8 cellular contexts compared by ENCODE assay signal in genomic region chr2:32008811-32009478, GRCh38. TPM values are rescaled to one million over a fixed set of nuclear protein-coding genes. Genes with fewer than 3 reads are reported as not detected.
A peak's percentile ranks its signal among the peaks of the same experiment; 100 is the strongest.
DNase-seq lines count a peak whose midpoint lies in the region; ATAC-seq and TF ChIP-seq lines count a peak whose summit lies in the region.

No MANE protein-coding gene starts in this region.

- no peaks in the 10 kb centered on the region for H3K36me3 ChIP-seq in GM23338 (ENCODE audit: insufficient read depth)
- H3K36me3 ChIP-seq in esophagus (ENCODE audit: control insufficient read depth in 2 of 2, insufficient read depth in 2 of 2, low read length in 1 of 2), result no peaks in the 10 kb centered on the region
- H3K36me3 ChIP-seq in neutrophil, result no peaks in the 10 kb centered on the region

- H3K27ac Mint-ChIP-seq in GM23338, result no peak overlapping the region
- peak overlapping the region; percentile 86 for H3K27ac Mint-ChIP-seq in T-helper 17 cell

- H3K4me3 Mint-ChIP-seq in GM23338, result peak overlapping the region; percentile 94
- H3K4me3 Mint-ChIP-seq in T-helper 17 cell, result peak overlapping the region; percentile 95

- H3K9me3 Mint-ChIP-seq in GM23338, result no peaks in the 10 kb centered on the region

- no peaks in the 10 kb centered on the region for H3K9me2 ChIP-seq in GM23338 (ENCODE audit: insufficient read depth)

- H3K36me3 Mint-ChIP-seq in GM23338 (ENCODE audit: low read depth), result peaks cover 10% of the 10 kb centered on the region
- peaks cover 2% of the 10 kb centered on the region for H3K36me3 Mint-ChIP-seq in T-helper 17 cell (ENCODE audit: low read depth)

- peak overlapping the region; percentile 93 for H3K4me3 ChIP-seq in GM23338
- H3K4me3 ChIP-seq in esophagus (ENCODE audit: low read depth in 1 of 2, low read length in 2 of 2), result peak overlapping the region; percentile 85 to 87
- H3K4me3 ChIP-seq in neutrophil (ENCODE audit: low read depth in 1 of 2, low read length in 1 of 2), result peak overlapping the region; percentile 86 to 95

- H3F3A ChIP-seq in GM23338 (replicated peaks; ENCODE audit: low read depth), result no peaks in the 10 kb centered on the region

- peaks cover 31% of the 10 kb centered on the region for H4K20me1 ChIP-seq in GM23338 (replicated peaks; ENCODE audit: insufficient read depth)

- peaks cover 56% of the 10 kb centered on the region for H3K79me2 ChIP-seq in GM23338 (replicated peaks; ENCODE audit: insufficient read depth)

- TF ChIP-seq CTCF in C4-2B (conservative IDR thresholded peaks at IDR 0.05) (no peak), GM23338 (conservative IDR thresholded peaks at IDR 0.05; ENCODE audit: low read depth in 2 of 2) (no peak), neutrophil (IDR thresholded peaks at IDR 0.05) (no peak)

- H3K27me3 Mint-ChIP-seq in GM23338 (ENCODE audit: insufficient read depth, low read depth, poor library complexity) (peaks cover 4% of the 10 kb centered on the region), T-helper 17 cell (no peaks in the 10 kb centered on the region)

- H3K4me1 Mint-ChIP-seq in GM23338 (peaks cover 39% of the 10 kb centered on the region), T-helper 17 cell (peaks cover 48% of the 10 kb centered on the region)

- H3K27ac ChIP-seq in C4-2B (peak overlapping the region; percentile 91), GM23338 (ENCODE audit: low read depth) (no peak overlapping the region), esophagus (ENCODE audit: low read depth in 2 of 2, low read length in 1 of 2) (peak overlapping the region; percentile 71 to 93), neutrophil (peak overlapping the region; percentile 99)

- no peaks in the 10 kb centered on the region for H3K27me3 ChIP-seq in GM23338 (ENCODE audit: insufficient read depth)
- no peaks in the 10 kb centered on the region for H3K27me3 ChIP-seq in esophagus (ENCODE audit: control insufficient read depth in 1 of 2, insufficient read depth in 2 of 2, low read length in 2 of 2)
- H3K27me3 ChIP-seq in neutrophil, result no peaks in the 10 kb centered on the region

- ATAC-seq in GM23338 (no peak), T-helper 17 cell (no peak), HG03025 (IDR thresholded peaks at IDR 0.05; ENCODE audit: low FRiP score, unreplicated experiment) (no peak), GM19035 (IDR thresholded peaks at IDR 0.05; ENCODE audit: unreplicated experiment) (no peak)

- H3K4me2 ChIP-seq in GM23338, result peak overlapping the region; percentile 78

- H3K9me3 ChIP-seq in T-helper 17 cell (ENCODE audit: control insufficient read depth, low read length, poor library complexity, severe bottlenecking) (no peaks in the 10 kb centered on the region), esophagus (ENCODE audit: control insufficient read depth in 2 of 2, insufficient read depth in 1 of 2, low read depth in 1 of 2, low read length in 1 of 2) (no peaks in the 10 kb centered on the region), neutrophil (no peaks in the 10 kb centered on the region)

- DNase-seq in GM23338 (ENCODE audit: low spot score), result peak; percentile 19
- peak in 1 of 3 donors; percentile 10 for DNase-seq in T-helper 17 cell
- no peak for DNase-seq in AML-193 (lab: John Stamatoyannopoulos, UW)

- H3K4me1 ChIP-seq in GM23338 (ENCODE audit: insufficient read depth) (peaks cover 10% of the 10 kb centered on the region), esophagus (ENCODE audit: control insufficient read depth in 2 of 2, insufficient read depth in 2 of 2, low read length in 1 of 2) (no peaks in the 10 kb centered on the region), neutrophil (ENCODE audit: control insufficient read depth in 1 of 2, insufficient read depth in 1 of 2, low read depth in 1 of 2, low read length in 1 of 2) (peaks cover 62 to 64% of the 10 kb centered on the region in 2 experiments)

- WGBS in esophagus, 2 donors, result 0 to 1% methylated on average over 9 of the region's 9 CpGs

- no peak overlapping the region for H2AFZ ChIP-seq in GM23338

TF ChIP-seq in GM23338, 12 proteins besides CTCF, POLR2A, EP300 and RAD21:
- no peak for TF ChIP-seq EZH2phosphoT487 (IDR thresholded peaks at IDR 0.05; ENCODE audit: unreplicated experiment)
- no peak for TF ChIP-seq STAT1 (IDR thresholded peaks at IDR 0.05; ENCODE audit: unreplicated experiment)

RNA-seq across cellular contexts. Expression of gene MEMO1, which starts 1.9 kb away (rescaled TPM):
- total RNA-seq in GM23338 (2014; rRNA removed; shearing (Covaris generic)), result 37.3 and 39.1 TPM in 2 replicates
- polyA plus RNA-seq in GM23338 (2016; fragmentation: Nextera tagmentation; extraction: Ambion mirVana), result 67.0 and 72.4 TPM in 2 replicates
- 10 to 100 TPM; 41.7 to 47.5 TPM for total RNA-seq in T-helper 17 cell
- polyA plus RNA-seq in esophagus, result 10 to 100 TPM; 50.5 to 73.8 TPM

RNA-seq across cellular contexts. Expression of gene DPY30, which starts 30.7 kb away (rescaled TPM):
- total RNA-seq in GM23338 (2014; rRNA removed; shearing (Covaris generic)), result 156 and 176 TPM in 2 replicates
- polyA plus RNA-seq in GM23338 (2016; fragmentation: Nextera tagmentation; extraction: Ambion mirVana) (518 and 520 TPM in 2 replicates), esophagus (100 to 1,000 TPM in 1 of 2 donors, 10 to 100 TPM in 1; 77.2 to 115 TPM)
- total RNA-seq in T-helper 17 cell, result 10 to 100 TPM; 22.0 to 27.0 TPM

RNA-seq across cellular contexts. Expression of gene SPAST, which starts 54.4 kb away (rescaled TPM):
- total RNA-seq in GM23338 (2014; rRNA removed; shearing (Covaris generic)), result 33.9 and 37.6 TPM in 2 replicates
- polyA plus RNA-seq in GM23338 (2016; fragmentation: Nextera tagmentation; extraction: Ambion mirVana), result 15.5 and 19.4 TPM in 2 replicates
- total RNA-seq in T-helper 17 cell, result 10 to 100 TPM; 15.8 to 16.8 TPM
- 1 to 10 TPM; 3.6 to 3.9 TPM for polyA plus RNA-seq in esophagus
